11 cellular contexts compared by ENCODE assay signal in the genomic region with DNA sequence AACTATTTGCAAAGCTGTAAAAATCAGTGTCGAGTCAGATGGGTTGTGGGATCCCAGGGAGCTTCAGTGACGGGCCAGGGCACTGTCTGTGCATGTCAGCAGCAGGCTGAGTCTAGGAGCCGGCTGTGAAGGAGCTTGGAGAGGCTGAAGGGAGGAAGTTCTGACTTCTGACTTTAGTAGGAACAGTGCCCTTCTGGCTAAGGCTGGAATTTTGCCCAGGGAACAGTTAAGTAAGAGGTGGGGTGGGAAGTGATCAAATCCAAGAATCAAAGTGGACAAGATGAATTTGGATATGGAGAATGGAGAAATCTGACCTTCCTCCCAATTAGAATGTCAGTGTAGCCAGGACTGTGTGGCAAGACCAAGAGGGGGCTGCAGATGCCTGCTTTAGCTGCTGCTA.
DNase-seq lines count a peak whose midpoint lies in the region; ATAC-seq and TF ChIP-seq lines count a peak whose summit lies in the region.
"Had no signal": no experiment of that assay in that cellular context is flagged by ENCODE, and none has a peak within 500 bp of the region (broad histone marks: within the 10 kb centered on the region; RNA-seq: fewer than 3 reads in every experiment).

No MANE protein-coding gene starts in this region.

- H3K4me1 Mint-ChIP-seq in brain, result peaks cover 43% of the 10 kb centered on the region
- peaks cover 45% of the 10 kb centered on the region for H3K4me1 Mint-ChIP-seq in chondrocyte (ENCODE audit: low read depth)
- peaks cover 5% of the 10 kb centered on the region for H3K4me1 Mint-ChIP-seq in type B pancreatic cell (ENCODE audit: unreplicated experiment)

- H3K9ac ChIP-seq in skeletal muscle satellite cell (ENCODE audit: low read depth, low read length), result peak overlapping the region; percentile 18

- peak overlapping the region; percentile 79 for H3K4me2 ChIP-seq in skeletal muscle satellite cell (ENCODE audit: low read length)

- H3K27me3 ChIP-seq in skeletal muscle satellite cell (ENCODE audit: control insufficient read depth, insufficient read depth, low read length), result no peaks in the 10 kb centered on the region

- H3K9me3 Mint-ChIP-seq in brain (no peaks in the 10 kb centered on the region), chondrocyte (ENCODE audit: low read depth) (no peaks in the 10 kb centered on the region), type B pancreatic cell (no peaks in the 10 kb centered on the region)
- H3K9me3 Mint-ChIP-seq: CD4-positive, CD25-positive, alpha-beta regulatory T cell; stimulated activated naive CD8-positive, alpha-beta T cell treated with anti-CD3 and anti-CD28 coated beads, Interleukin-15, amount 100 ng/mL, for 72 hours had no signal

- H3K4me1 ChIP-seq in skeletal muscle satellite cell (ENCODE audit: control insufficient read depth, insufficient read depth, low read length), result peaks cover 51% of the 10 kb centered on the region

- no peaks in the 10 kb centered on the region for H3K36me3 Mint-ChIP-seq in brain
- H3K36me3 Mint-ChIP-seq in chondrocyte (ENCODE audit: low read depth), result no peaks in the 10 kb centered on the region
- no peaks in the 10 kb centered on the region for H3K36me3 Mint-ChIP-seq in type B pancreatic cell
- H3K36me3 Mint-ChIP-seq: CD4-positive, CD25-positive, alpha-beta regulatory T cell had no signal

- H3K4me3 Mint-ChIP-seq in brain, result peak overlapping the region in 4 of 5 experiments; percentile 19 to 46 (median 42)
- H3K4me3 Mint-ChIP-seq in chondrocyte (ENCODE audit: unreplicated experiment), result no peak overlapping the region
- no peak overlapping the region for H3K4me3 Mint-ChIP-seq in type B pancreatic cell

- ATAC-seq in left cardiac atrium, result peak; percentile 2 to 38

- DNase-seq in GOT3 (lab: John Stamatoyannopoulos, UW) (peak; percentile 9), left cardiac atrium (peak; percentile 47), chondrocyte (ENCODE audit: low spot score) (no peak), type B pancreatic cell (ENCODE audit: extremely low spot score, unreplicated experiment) (no peak), GM20000 (ENCODE audit: low spot score) (no peak)
- DNase-seq in stimulated activated CD4-positive, alpha-beta T cell treated with anti-CD3 and anti-CD28 coated beads, Interleukin-15, amount 100 ng/mL, for 24 hours, result no peak
- DNase-seq: CD4-positive, CD25-positive, alpha-beta regulatory T cell; stimulated activated naive CD8-positive, alpha-beta T cell treated with anti-CD3 and anti-CD28 coated beads, Interleukin-15, amount 100 ng/mL, for 72 hours had no signal

- no peaks in the 10 kb centered on the region for H3K9me3 ChIP-seq in skeletal muscle satellite cell (replicated peaks; ENCODE audit: low read length)

- peaks cover 38% of the 10 kb centered on the region for H3K27me3 Mint-ChIP-seq in brain
- H3K27me3 Mint-ChIP-seq in chondrocyte (ENCODE audit: low read depth), result no peaks in the 10 kb centered on the region
- peaks cover 2% of the 10 kb centered on the region for H3K27me3 Mint-ChIP-seq in type B pancreatic cell
- H3K27me3 Mint-ChIP-seq: CD4-positive, CD25-positive, alpha-beta regulatory T cell had no signal

- no peak overlapping the region for H3K4me3 ChIP-seq in skeletal muscle satellite cell (ENCODE audit: low read length)
- H3K4me3 ChIP-seq: GM12878 had no signal

- intact Hi-C loops in left cardiac atrium (cut with DNase I), result loop anchor here in 1 of 2 donors (10.0 kb wide), 1 partner anchor 224 kb away; no protein-coding TSS in a partner anchor

- H3K36me3 ChIP-seq in skeletal muscle satellite cell (ENCODE audit: insufficient read depth, low read length), result no peaks in the 10 kb centered on the region

- peak overlapping the region in 4 of 5 experiments; percentile 43 to 71 (median 46) for H3K27ac Mint-ChIP-seq in brain
- no peak overlapping the region for H3K27ac Mint-ChIP-seq in chondrocyte (ENCODE audit: unreplicated experiment)
- H3K27ac Mint-ChIP-seq in type B pancreatic cell, result no peak overlapping the region
- H3K27ac Mint-ChIP-seq: stimulated activated naive CD8-positive, alpha-beta T cell treated with anti-CD3 and anti-CD28 coated beads, Interleukin-15, amount 100 ng/mL, for 72 hours had no signal

- TF ChIP-seq CTCF in brain (conservative IDR thresholded peaks at IDR 0.05) (no peak), chondrocyte (IDR thresholded peaks at IDR 0.05) (no peak), type B pancreatic cell (conservative IDR thresholded peaks at IDR 0.05) (no peak), GM20000 (IDR thresholded peaks at IDR 0.05; ENCODE audit: extremely low read depth, missing control alignments) (no peak)

Comparison
In these comparisons a context has a peak if more than half of its experiments do, and no peak if none do; other contexts are left out.
1. DNase-seq: peak in GOT3 (single experiment) and left cardiac atrium (single experiment); none in chondrocyte (single experiment), type B pancreatic cell (single experiment), GM20000 (single experiment) and stimulated activated CD4-positive, alpha-beta T cell treated with anti-CD3 and anti-CD28 coated beads, Interleukin-15, amount 100 ng/mL, for 24 hours (single experiment).
2. H3K27ac Mint-ChIP-seq: peak in brain (4 of 5); none in chondrocyte (single experiment) and type B pancreatic cell (single experiment).
3. H3K4me3 Mint-ChIP-seq: peak in brain (4 of 5); none in chondrocyte (single experiment) and type B pancreatic cell (single experiment).